ENCODE assay signal across 9 cellular contexts in genomic region chr12:21301-22189, GRCh38. TPM values are rescaled to one million over a fixed set of nuclear protein-coding genes. Genes with fewer than 3 reads are reported as not detected.
DNase-seq lines count a peak whose midpoint lies in the region; ATAC-seq and TF ChIP-seq lines count a peak whose summit lies in the region.
"Had no signal": no experiment of that assay in that cellular context is flagged by ENCODE, and none has a peak within 500 bp of the region (broad histone marks: within the 10 kb centered on the region; RNA-seq: fewer than 3 reads in every experiment).

No MANE protein-coding gene starts in this region.

- H3K4me1 ChIP-seq in foreskin keratinocyte = no peaks in the 10 kb centered on the region
- H3K4me1 ChIP-seq: tibial artery had no signal

- H3K27me3 ChIP-seq in foreskin keratinocyte = no peaks in the 10 kb centered on the region
- H3K27me3 ChIP-seq: tibial artery had no signal

- intact Hi-C loops in left ventricle myocardium superior (cut with micrococcal nuclease) = no loop called here

- DNase-seq in stimulated activated CD4-positive, alpha-beta T cell treated with anti-CD3 and anti-CD28 coated beads, Interleukin-1b, Interleukin-23, amount 100 ng/mL, for 48 hours = peak; percentile 19
- no peak for DNase-seq in stimulated activated CD4-positive, alpha-beta T cell treated with anti-CD3 and anti-CD28 coated beads, Interleukin-12 subunit alpha, Interleukin-12 subunit beta, amount 100 ng/mL, for 4 hours
- DNase-seq in left ventricle myocardium superior = no peak
- DNase-seq in NCI-H1092 (lab: John Stamatoyannopoulos, UW) = no peak
- DNase-seq in H4 (ENCODE audit: low spot score) = no peak
- no peak for DNase-seq in foreskin keratinocyte

- ATAC-seq in HG03280 (IDR thresholded peaks at IDR 0.05; ENCODE audit: unreplicated experiment) (peak; percentile 62), left ventricle myocardium superior (peak; percentile 77), HG03045 (IDR thresholded peaks at IDR 0.05; ENCODE audit: unreplicated experiment) (no peak), foreskin keratinocyte (no peak)

- H3K27ac ChIP-seq in foreskin keratinocyte = no peak overlapping the region
- H3K27ac ChIP-seq: tibial artery had no signal

- TF ChIP-seq CTCF in foreskin keratinocyte (conservative IDR thresholded peaks at IDR 0.05) = no peak

RNA-seq across cellular contexts. Expression of gene IQSEC3, which starts 45.0 kb away (rescaled TPM):
- total RNA-seq in left ventricle myocardium superior = 1.3 TPM
- total RNA-seq in H4 (2014; rRNA removed; shearing (Covaris generic)) = not detected in 2 replicates
- total RNA-seq in foreskin keratinocyte = not detected in 2 replicates
- polyA plus RNA-seq in foreskin keratinocyte = 0.01 TPM in 1 of 2 replicates, not detected in the other

Comparison
In these comparisons a context has a peak if more than half of its experiments do, and no peak if none do; other contexts are left out.
1. ATAC-seq: peak in HG03280 (single experiment) and left ventricle myocardium superior (single experiment); none in HG03045 (single experiment) and foreskin keratinocyte (single experiment).